In genomic region chr12:9870311-9870866, GRCh38 we compare ENCODE assay signal across 1 cellular context.
TF ChIP-seq lines count a peak whose summit lies in the region.

No MANE protein-coding gene starts in this region.

TF ChIP-seq in GM23338, 12 proteins besides CTCF, POLR2A, EP300 and RAD21 (continued from another document):
- no peak for TF ChIP-seq ZNF462 (CRISPR knock-in tag; IDR thresholded peaks at IDR 0.05)
- TF ChIP-seq POLR2AphosphoS5 (IDR thresholded peaks at IDR 0.05; ENCODE audit: low read depth): no peak
- no peak for TF ChIP-seq ETS1 (IDR thresholded peaks at IDR 0.05)
- TF ChIP-seq ZNF331 (CRISPR knock-in tag; IDR thresholded peaks at IDR 0.05; ENCODE audit: low read depth): no peak
- no peak for TF ChIP-seq NANOG (IDR thresholded peaks at IDR 0.05; ENCODE audit: borderline replicate concordance)
- TF ChIP-seq STAT1 (IDR thresholded peaks at IDR 0.05; ENCODE audit: unreplicated experiment): no peak
- no peak for TF ChIP-seq JUNB (IDR thresholded peaks at IDR 0.05; ENCODE audit: unreplicated experiment)
- TF ChIP-seq, protein P1, sequence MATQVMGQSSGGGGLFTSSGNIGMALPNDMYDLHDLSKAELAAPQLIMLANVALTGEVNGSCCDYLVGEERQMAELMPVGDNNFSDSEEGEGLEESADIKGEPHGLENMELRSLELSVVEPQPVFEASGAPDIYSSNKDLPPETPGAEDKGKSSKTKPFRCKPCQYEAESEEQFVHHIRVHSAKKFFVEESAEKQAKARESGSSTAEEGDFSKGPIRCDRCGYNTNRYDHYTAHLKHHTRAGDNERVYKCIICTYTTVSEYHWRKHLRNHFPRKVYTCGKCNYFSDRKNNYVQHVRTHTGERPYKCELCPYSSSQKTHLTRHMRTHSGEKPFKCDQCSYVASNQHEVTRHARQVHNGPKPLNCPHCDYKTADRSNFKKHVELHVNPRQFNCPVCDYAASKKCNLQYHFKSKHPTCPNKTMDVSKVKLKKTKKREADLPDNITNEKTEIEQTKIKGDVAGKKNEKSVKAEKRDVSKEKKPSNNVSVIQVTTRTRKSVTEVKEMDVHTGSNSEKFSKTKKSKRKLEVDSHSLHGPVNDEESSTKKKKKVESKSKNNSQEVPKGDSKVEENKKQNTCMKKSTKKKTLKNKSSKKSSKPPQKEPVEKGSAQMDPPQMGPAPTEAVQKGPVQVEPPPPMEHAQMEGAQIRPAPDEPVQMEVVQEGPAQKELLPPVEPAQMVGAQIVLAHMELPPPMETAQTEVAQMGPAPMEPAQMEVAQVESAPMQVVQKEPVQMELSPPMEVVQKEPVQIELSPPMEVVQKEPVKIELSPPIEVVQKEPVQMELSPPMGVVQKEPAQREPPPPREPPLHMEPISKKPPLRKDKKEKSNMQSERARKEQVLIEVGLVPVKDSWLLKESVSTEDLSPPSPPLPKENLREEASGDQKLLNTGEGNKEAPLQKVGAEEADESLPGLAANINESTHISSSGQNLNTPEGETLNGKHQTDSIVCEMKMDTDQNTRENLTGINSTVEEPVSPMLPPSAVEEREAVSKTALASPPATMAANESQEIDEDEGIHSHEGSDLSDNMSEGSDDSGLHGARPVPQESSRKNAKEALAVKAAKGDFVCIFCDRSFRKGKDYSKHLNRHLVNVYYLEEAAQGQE (IDR thresholded peaks at IDR 0.05; ENCODE audit: unreplicated experiment): no peak
- TF ChIP-seq ZNF114 (CRISPR knock-in tag; IDR thresholded peaks at IDR 0.05): no peak
- no peak for TF ChIP-seq CREB1 (CRISPR knock-in tag; IDR thresholded peaks at IDR 0.05; ENCODE audit: low read depth)
- no peak for TF ChIP-seq EZH2phosphoT487 (IDR thresholded peaks at IDR 0.05; ENCODE audit: unreplicated experiment)
